ENCODE assay signal across 13 cellular contexts in the genomic region with DNA sequence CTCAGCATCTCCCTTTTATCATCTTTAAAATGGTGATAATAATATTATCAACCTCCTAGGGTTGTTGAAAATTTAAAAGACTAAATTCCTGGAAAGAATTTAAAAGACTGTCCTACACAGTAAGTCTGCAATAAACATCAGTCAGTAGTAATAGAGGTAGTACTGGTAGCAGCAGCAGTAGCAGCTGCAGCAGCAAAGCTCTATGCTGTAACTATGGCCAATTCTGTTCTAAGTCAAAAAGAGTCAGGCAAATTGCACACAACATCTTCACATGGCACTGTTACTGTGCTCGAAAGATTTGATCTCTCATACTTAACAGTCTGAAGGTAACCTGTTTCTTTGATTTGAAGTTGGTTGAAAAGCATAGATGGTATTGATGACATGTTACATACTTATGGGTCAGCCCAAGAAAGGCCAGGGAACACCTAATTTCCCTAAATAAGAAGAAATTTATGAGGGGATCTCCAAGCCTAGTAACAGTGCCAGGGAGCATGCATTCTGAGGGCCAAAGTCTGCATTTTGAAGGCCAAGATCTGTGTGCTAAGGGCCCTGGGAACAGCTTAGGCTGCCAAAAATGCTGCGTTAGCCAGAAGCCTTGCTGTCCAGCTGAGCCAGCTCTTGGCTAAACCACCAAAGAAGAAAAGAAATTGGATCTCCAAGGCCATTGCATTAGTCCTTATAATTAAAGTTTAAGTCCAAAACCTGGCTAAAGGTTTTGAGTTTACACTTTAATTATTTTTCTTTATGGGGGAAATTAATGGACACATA.
"Had no signal": no experiment of that assay in that cellular context is flagged by ENCODE, and none has a peak within 500 bp of the region (broad histone marks: within the 10 kb centered on the region; RNA-seq: fewer than 3 reads in every experiment).

No MANE protein-coding gene starts in this region.

- DNase-seq: activated CD4-positive, CD25-positive, alpha-beta regulatory T cell treated with anti-CD3 and anti-CD28 coated beads, Interleukin-2, amount 50 U/mL, for 72 hours; endodermal cell; kidney; mesendoderm; nephron progenitor cell; retina; SK-N-SH; stimulated activated CD4-positive, alpha-beta T cell treated with anti-CD3 and anti-CD28 coated beads, Interleukin-4, amount 100 ng/mL, for 24 hours; stimulated activated naive CD4-positive, alpha-beta T cell treated with Interleukin-2 at 50 U/mL for 16 hours had no signal

- H3K4me3 Mint-ChIP-seq: activated T-helper 1 cell treated with anti-CD3 and anti-CD28 coated beads, Interleukin-12 subunit alpha, Interleukin-12 subunit beta, Interleukin-2, Interleukin-4 antibody, amounts not matched to agents 30 ng/mL and 10 ng/mL and 1 ng/mL, durations not matched to agents 14 hours and 24 hours and 36 hours; endodermal cell; nephron progenitor cell; type B pancreatic cell had no signal

- H3K27me3 ChIP-seq: dorsolateral prefrontal cortex had no signal

- H3K4me2 ChIP-seq: SK-N-SH had no signal

- H3K36me3 Mint-ChIP-seq: type B pancreatic cell had no signal

- H3K27ac ChIP-seq: skin epidermis had no signal

- H3K4me3 ChIP-seq: dorsolateral prefrontal cortex, skin epidermis had no signal

- H3K27ac Mint-ChIP-seq: activated T-helper 1 cell treated with anti-CD3 and anti-CD28 coated beads, Interleukin-12 subunit alpha, Interleukin-12 subunit beta, Interleukin-2, Interleukin-4 antibody, amounts not matched to agents 30 ng/mL and 10 ng/mL and 1 ng/mL, durations not matched to agents 14 hours and 24 hours and 36 hours; endodermal cell; nephron progenitor cell; type B pancreatic cell had no signal

- H3K9me3 ChIP-seq: SK-N-SH had no signal

- H3K27me3 Mint-ChIP-seq: type B pancreatic cell had no signal

- H3K4me1 Mint-ChIP-seq: endodermal cell had no signal

- H3K9ac ChIP-seq: SK-N-SH had no signal

- H3K9me3 Mint-ChIP-seq: activated T-helper 1 cell treated with anti-CD3 and anti-CD28 coated beads, Interleukin-12 subunit alpha, Interleukin-12 subunit beta, Interleukin-2, Interleukin-4 antibody, amounts not matched to agents 30 ng/mL and 10 ng/mL and 1 ng/mL, durations not matched to agents 14 hours and 24 hours and 36 hours; endodermal cell; nephron progenitor cell; type B pancreatic cell had no signal
